In genomic region chr6:10847684-10848083, GRCh38 we compare ENCODE assay signal across 10 cellular contexts. TPM values are rescaled to one million over a fixed set of nuclear protein-coding genes. Genes with fewer than 3 reads are reported as not detected.
DNase-seq lines count a peak whose midpoint lies in the region; ATAC-seq and TF ChIP-seq lines count a peak whose summit lies in the region.
"Had no signal": no experiment of that assay in that cellular context is flagged by ENCODE, and none has a peak within 500 bp of the region (broad histone marks: within the 10 kb centered on the region; RNA-seq: fewer than 3 reads in every experiment).

No MANE protein-coding gene starts in this region.

- intact Hi-C loops in mucosa of descending colon (cut with DNase I, micrococcal nuclease): no loop called here

- no peak for ATAC-seq in foreskin keratinocyte
- ATAC-seq in mucosa of descending colon: no peak
- no peak for ATAC-seq in GM21423 (IDR thresholded peaks at IDR 0.05; ENCODE audit: unreplicated experiment)
- no peak for ATAC-seq in stimulated activated naive B cell treated with anti-CD40 and anti-IgM and Interleukin-4, amounts not matched to agents 10 μg/mL and 1 μg/mL and 100 μg/mL, for 72 hours (replicated peaks)

- no peak overlapping the region for H3K9ac ChIP-seq in OCI-LY3 (ENCODE audit: low read length)

- peaks cover 0 to 3% of the 10 kb centered on the region in 2 donors for H3K36me3 Mint-ChIP-seq in stimulated activated naive B cell treated with anti-CD40 and anti-IgM and Interleukin-4, amounts not matched to agents 10 μg/mL and 1 μg/mL and 100 μg/mL, for 72 hours

- H3K4me2 ChIP-seq in OCI-LY3 (ENCODE audit: low read length): no peak overlapping the region

- TF ChIP-seq CTCF in AG09309 (IDR thresholded peaks at IDR 0.05; ENCODE audit: control insufficient read depth, insufficient read depth, low read depth, low read length, missing control alignments) (peak; percentile 18), OCI-LY3 (IDR thresholded peaks at IDR 0.05; ENCODE audit: low read depth, low read length) (peak; percentile 40; the same call in 1 of the 2 replicates), foreskin keratinocyte (conservative IDR thresholded peaks at IDR 0.05) (peak; percentile 57), mucosa of descending colon (IDR thresholded peaks at IDR 0.05) (no peak)

- H3K36me3 ChIP-seq in OCI-LY3 (replicated peaks; ENCODE audit: low read depth, low read length) (no peaks in the 10 kb centered on the region), mucosa of descending colon (ENCODE audit: low read depth) (no peaks in the 10 kb centered on the region)

- H3K27ac Mint-ChIP-seq in stimulated activated naive B cell treated with anti-CD40 and anti-IgM and Interleukin-4, amounts not matched to agents 10 μg/mL and 1 μg/mL and 100 μg/mL, for 72 hours: no peak overlapping the region

- no peak overlapping the region for H2AFZ ChIP-seq in OCI-LY3 (ENCODE audit: low read depth, low read length)

- H3K27me3 ChIP-seq in OCI-LY3 (ENCODE audit: low read depth, low read length) (no peaks in the 10 kb centered on the region), foreskin keratinocyte (peaks cover 3% of the 10 kb centered on the region)

- peaks cover 14 to 33% of the 10 kb centered on the region in 2 donors for H3K27me3 Mint-ChIP-seq in stimulated activated naive B cell treated with anti-CD40 and anti-IgM and Interleukin-4, amounts not matched to agents 10 μg/mL and 1 μg/mL and 100 μg/mL, for 72 hours

- no peaks in the 10 kb centered on the region for H3K4me1 Mint-ChIP-seq in stimulated activated naive B cell treated with anti-CD40 and anti-IgM and Interleukin-4, amounts not matched to agents 10 μg/mL and 1 μg/mL and 100 μg/mL, for 72 hours

- no peaks in the 10 kb centered on the region for H3K4me1 ChIP-seq in OCI-LY3 (ENCODE audit: low read length)
- no peaks in the 10 kb centered on the region for H3K4me1 ChIP-seq in foreskin keratinocyte
- no peaks in the 10 kb centered on the region for H3K4me1 ChIP-seq in mucosa of descending colon (ENCODE audit: low read depth)

- no peak overlapping the region for H3K4me3 Mint-ChIP-seq in stimulated activated naive B cell treated with anti-CD40 and anti-IgM and Interleukin-4, amounts not matched to agents 10 μg/mL and 1 μg/mL and 100 μg/mL, for 72 hours

- H3K9me3 ChIP-seq in OCI-LY3 (ENCODE audit: insufficient read depth, low read length): no peaks in the 10 kb centered on the region
- H3K9me3 ChIP-seq in mucosa of descending colon: no peaks in the 10 kb centered on the region

- H3K9me3 Mint-ChIP-seq in stimulated activated naive B cell treated with anti-CD40 and anti-IgM and Interleukin-4, amounts not matched to agents 10 μg/mL and 1 μg/mL and 100 μg/mL, for 72 hours: no peaks in the 10 kb centered on the region

- H3K4me3 ChIP-seq in AG09309 (ENCODE audit: control insufficient read depth, low read depth, low read length) (no peak overlapping the region), OCI-LY3 (ENCODE audit: low read length) (no peak overlapping the region), mucosa of descending colon (no peak overlapping the region)

- H3K27ac ChIP-seq in OCI-LY3 (ENCODE audit: low read length) (no peak overlapping the region), foreskin keratinocyte (no peak overlapping the region)

- no peaks in the 10 kb centered on the region for H3K79me2 ChIP-seq in OCI-LY3 (ENCODE audit: low read length)

- no peaks in the 10 kb centered on the region for H4K20me1 ChIP-seq in OCI-LY3 (ENCODE audit: insufficient read depth, low read length)

- DNase-seq in AG09309 (ENCODE audit: low read depth): no peak
- peak; percentile 34 for DNase-seq in ELR (ENCODE audit: low read depth)
- no peak for DNase-seq in foreskin keratinocyte
- DNase-seq in NCI-H345 treated with DMSO at 0.1 percent for 48 hours (lab: John Stamatoyannopoulos, UW; ENCODE audit: unreplicated experiment): no peak
- no peak for DNase-seq in mucosa of descending colon
- no peak for DNase-seq in stimulated activated naive B cell treated with anti-CD40 and anti-IgM and Interleukin-4, amounts not matched to agents 10 μg/mL and 1 μg/mL and 100 μg/mL, for 72 hours
- DNase-seq: activated naive CD4-positive, alpha-beta T cell treated with anti-CD3 and anti-CD28 coated beads, Interleukin-2, amount 50 U/mL, for 16 hours; NK-92 treated with Interleukin-12 subunit alpha and Interleukin-12 subunit beta, amount 100 ng/mL, for 24 hours had no signal

RNA-seq across cellular contexts. Expression of gene MAK, which starts 9.3 kb away (rescaled TPM):
- total RNA-seq in foreskin keratinocyte (not detected in 2 replicates), mucosa of descending colon (not detected)
- not detected in 2 replicates for polyA plus RNA-seq in foreskin keratinocyte

RNA-seq across cellular contexts. Expression of gene GCM2, which starts 34.2 kb away (rescaled TPM):
- total RNA-seq in foreskin keratinocyte (not detected in 2 replicates), mucosa of descending colon (not detected)
- polyA plus RNA-seq in foreskin keratinocyte: not detected in 2 replicates

RNA-seq across cellular contexts. Expression of gene SYCP2L, which starts 39.2 kb away (rescaled TPM):
- 0.46 and 0.92 TPM in 2 replicates for total RNA-seq in foreskin keratinocyte
- polyA plus RNA-seq in foreskin keratinocyte: 0.30 and 1.2 TPM in 2 replicates
- total RNA-seq in mucosa of descending colon: under 1 TPM in 2 of 3 donors, not detected in 1; 0.12 to 0.57 TPM
